In the genomic region with DNA sequence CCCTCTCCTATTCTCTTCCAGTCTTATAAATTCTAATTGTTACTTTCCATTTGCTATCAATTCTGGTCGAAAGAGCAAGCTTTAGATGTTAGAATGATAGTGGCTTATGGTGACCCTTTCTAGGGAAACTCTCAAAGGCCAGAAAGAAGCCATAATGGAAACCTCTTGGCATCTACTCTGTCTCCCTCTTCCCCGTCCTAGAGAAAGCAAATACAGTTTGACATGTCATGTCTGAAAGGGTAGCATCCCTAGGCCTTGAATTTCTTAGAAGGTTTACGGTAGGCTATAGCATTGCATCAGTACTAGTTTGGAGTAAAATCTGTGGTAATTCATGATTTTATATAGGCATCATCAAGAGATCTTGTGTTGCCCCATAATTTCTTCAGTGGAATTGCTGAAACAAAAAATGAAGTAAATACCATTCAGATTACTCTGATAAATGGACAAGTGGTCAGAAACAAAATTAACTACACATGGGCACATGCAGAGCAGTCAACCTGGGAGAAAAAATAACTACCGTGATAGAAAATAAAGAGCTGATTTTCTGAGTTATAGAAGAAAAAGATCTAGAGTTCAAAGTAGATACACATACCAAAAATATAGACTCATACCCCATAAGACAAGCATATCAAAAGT, we compare ENCODE assay signal across 22 cellular contexts. TPM values are rescaled to one million over a fixed set of nuclear protein-coding genes. Genes with fewer than 3 reads are reported as not detected.
A peak's percentile ranks its signal among the peaks of the same experiment; 100 is the strongest.
DNase-seq lines count a peak whose midpoint lies in the region; ATAC-seq and TF ChIP-seq lines count a peak whose summit lies in the region.
"Had no signal": no experiment of that assay in that cellular context is flagged by ENCODE, and none has a peak within 500 bp of the region (broad histone marks: within the 10 kb centered on the region; RNA-seq: fewer than 3 reads in every experiment).

No MANE protein-coding gene starts in this region.

- H4K20me1 ChIP-seq in OCI-LY7 (ENCODE audit: insufficient read depth, low read length): peaks cover 30% of the 10 kb centered on the region; the same call in 1 of the 2 replicates

- DNase-seq in OCI-LY7 (ENCODE audit: low spot score) (no peak), amniotic epithelial cell (ENCODE audit: low read depth) (peak; percentile 12), glutamatergic neuron (no peak)
- no peak for DNase-seq in activated CD4-positive, alpha-beta T cell treated with anti-CD3 and anti-CD28 coated beads, Interleukin-2, amount 50 U/mL, for 4 hours
- DNase-seq: 8988T; CD4-positive, alpha-beta memory T cell; DMS153; MG63; NCI-H1048; NCI-H1436; NCI-H1930; NCI-H226; NCI-H524; NCI-H82; SJCRH30 had no signal

- H2AFZ ChIP-seq in OCI-LY7 (ENCODE audit: low read length): no peak overlapping the region

- no peaks in the 10 kb centered on the region for H3K9me2 ChIP-seq in OCI-LY7 (ENCODE audit: insufficient read depth, low read length)

- H3K27ac Mint-ChIP-seq in nephron: peak overlapping the region in 2 of 3 experiments; percentile 63 to 75
- H3K27ac Mint-ChIP-seq in glutamatergic neuron (ENCODE audit: unreplicated experiment): no peak overlapping the region
- H3K27ac Mint-ChIP-seq: CD4-positive, alpha-beta memory T cell had no signal

- TF ChIP-seq CTCF in 22Rv1 (IDR thresholded peaks at IDR 0.05): peak; percentile 28; the same call in 1 of the 2 replicates
- peak; percentile 68 for TF ChIP-seq CTCF in OCI-LY7 (conservative IDR thresholded peaks at IDR 0.05; ENCODE audit: low read length)
- no peak for TF ChIP-seq CTCF in nephron (IDR thresholded peaks at IDR 0.05; ENCODE audit: unreplicated experiment in 3 of 3)
- TF ChIP-seq CTCF in glutamatergic neuron (IDR thresholded peaks at IDR 0.05; ENCODE audit: partially characterized antibody, unreplicated experiment): no peak

- H3K27ac ChIP-seq in 22Rv1: no peak overlapping the region
- H3K27ac ChIP-seq in OCI-LY7 (ENCODE audit: low read depth, low read length, poor library complexity, severe bottlenecking): peak overlapping the region; percentile 39
- H3K27ac ChIP-seq: HL-60, SJCRH30 had no signal

- H3K4me3 ChIP-seq in OCI-LY7 (ENCODE audit: low read depth, low read length, poor library complexity, severe bottlenecking): peak overlapping the region; percentile 94
- H3K4me3 ChIP-seq: MG63, SJCRH30 had no signal

- peak overlapping the region; percentile 74 for H3K4me2 ChIP-seq in OCI-LY7 (ENCODE audit: low read length)

- CTCF ChIA-PET in OCI-LY7 (lab: Charles Lee; ENCODE audit: unreplicated experiment): interaction anchor here (0.7 to 2.0 kb wide), 3 partner anchors 9 to 41 kb away, joined by 4 to 12 read pairs (median 6); no protein-coding TSS in a partner anchor

- peaks cover 91% of the 10 kb centered on the region for H3K79me2 ChIP-seq in OCI-LY7 (ENCODE audit: insufficient read depth, low read depth, low read length)

- peaks cover 74% of the 10 kb centered on the region for H3K4me1 ChIP-seq in OCI-LY7 (ENCODE audit: insufficient read depth, low read length, poor library complexity, severe bottlenecking)
- H3K4me1 ChIP-seq: BE2C had no signal

- no peaks in the 10 kb centered on the region for H3K9me3 Mint-ChIP-seq in nephron
- H3K9me3 Mint-ChIP-seq in glutamatergic neuron (ENCODE audit: unreplicated experiment): peaks cover 3% of the 10 kb centered on the region

- H3K36me3 Mint-ChIP-seq in nephron (ENCODE audit: low read depth): no peaks in the 10 kb centered on the region
- H3K36me3 Mint-ChIP-seq in glutamatergic neuron (ENCODE audit: unreplicated experiment): peaks cover 3% of the 10 kb centered on the region
- H3K36me3 Mint-ChIP-seq: CD4-positive, alpha-beta memory T cell had no signal

- peaks cover 17% of the 10 kb centered on the region for H3K27me3 Mint-ChIP-seq in nephron (ENCODE audit: low read depth)
- peaks cover 5% of the 10 kb centered on the region for H3K27me3 Mint-ChIP-seq in glutamatergic neuron (ENCODE audit: unreplicated experiment)

- POLR2A ChIA-PET in OCI-LY7 (lab: Charles Lee): interaction anchor here (0.6 to 3.7 kb wide), 16 partner anchors 9 to 120 kb away, joined by 3 to 29 read pairs (median 4); a partner anchor contains a TSS

- peaks cover 68% of the 10 kb centered on the region for H3K36me3 ChIP-seq in OCI-LY7 (ENCODE audit: insufficient read depth, low read length)
- H3K36me3 ChIP-seq: BE2C, MG63, SJCRH30 had no signal

- BruUV-seq in OCI-LY7 (replicated peaks; lab: Mats Ljungman, UMichigan): no TSS peak

- H3K9me3 ChIP-seq in OCI-LY7 (ENCODE audit: low read length): no peaks in the 10 kb centered on the region
- H3K9me3 ChIP-seq: BE2C, MG63, SJCRH30 had no signal

- intact Hi-C loops in OCI-LY7 (cut with micrococcal nuclease; ENCODE audit: unreplicated experiment): loop anchor here (1.0 to 5.0 kb wide), 7 partner anchors 18 to 693 kb away; a partner anchor contains a TSS

- H3K4me1 Mint-ChIP-seq in nephron (peaks cover 49% of the 10 kb centered on the region), glutamatergic neuron (ENCODE audit: low read depth, unreplicated experiment) (peaks cover 5% of the 10 kb centered on the region)

- ATAC-seq in GM21825 (IDR thresholded peaks at IDR 0.05; ENCODE audit: unreplicated experiment) (no peak), HG02571 (IDR thresholded peaks at IDR 0.05; ENCODE audit: unreplicated experiment) (no peak)
- ATAC-seq: PC-3 had no signal

- H3K4me3 Mint-ChIP-seq in nephron: peak overlapping the region in 2 of 3 experiments; percentile 13 to 43
- no peak overlapping the region for H3K4me3 Mint-ChIP-seq in glutamatergic neuron (ENCODE audit: unreplicated experiment)
- H3K4me3 Mint-ChIP-seq: CD4-positive, alpha-beta memory T cell had no signal

RNA-seq across cellular contexts. Expression of a gene that starts 4.4 kb away (rescaled TPM):
- total RNA-seq in OCI-LY7 (2014; rRNA removed; shearing (Covaris generic)): 69.0 and 91.1 TPM in 2 replicates
- total RNA-seq in OCI-LY7 (2022) (210 and 290 TPM in 2 replicates), glutamatergic neuron (ENCODE audit: unreplicated experiment) (14.6 TPM)

Comparison
In these comparisons a context has a peak if more than half of its experiments do, and no peak if none do; other contexts are left out.
1. CTCF ChIP-seq: peak in 22Rv1 (single experiment) and OCI-LY7 (single experiment); none in nephron (0 of 3) and glutamatergic neuron (single experiment).